14 cellular contexts compared by ENCODE assay signal in genomic region chr7:90856317-90857072, GRCh38.
DNase-seq lines count a peak whose midpoint lies in the region; ATAC-seq and TF ChIP-seq lines count a peak whose summit lies in the region.
"Had no signal": no experiment of that assay in that cellular context is flagged by ENCODE, and none has a peak within 500 bp of the region (broad histone marks: within the 10 kb centered on the region; RNA-seq: fewer than 3 reads in every experiment).

No MANE protein-coding gene starts in this region.

- H3K79me2 ChIP-seq in osteoblast (ENCODE audit: insufficient read depth, low read length), result peaks cover 12% of the 10 kb centered on the region

- H3K4me3 ChIP-seq in osteoblast (ENCODE audit: insufficient read depth, low read length), result no peak overlapping the region
- H3K4me3 ChIP-seq: BLaER1 treated with 17β-estradiol and CSF1 and Interleukin-3, amounts not matched to agents 10 nM and 100 nM; MG63; PC-9; SK-N-MC had no signal

- no peak overlapping the region for H3K27ac ChIP-seq in osteoblast (ENCODE audit: low read depth, low read length)
- H3K27ac ChIP-seq: BLaER1 treated with 17β-estradiol and CSF1 and Interleukin-3, amounts not matched to agents 10 nM and 100 nM; PC-9; SK-N-MC had no signal

- no peaks in the 10 kb centered on the region for H3K36me3 Mint-ChIP-seq in WTC11

- in situ Hi-C loops in G401 (cut with HindIII; ENCODE audit: low sequenced_read_pairs), result no loop called here

- TF ChIP-seq CTCF in WTC11 (IDR thresholded peaks at IDR 0.05), result no peak
- no peak for TF ChIP-seq CTCF in osteoblast (IDR thresholded peaks at IDR 0.05; ENCODE audit: extremely low read depth, low read depth, low read length)

- ATAC-seq in GM18868 (IDR thresholded peaks at IDR 0.05; ENCODE audit: unreplicated experiment) (peak; percentile 53), HG02884 (IDR thresholded peaks at IDR 0.05; ENCODE audit: unreplicated experiment) (peak; percentile 56), WTC11 (no peak), HG02588 (IDR thresholded peaks at IDR 0.05; ENCODE audit: unreplicated experiment) (no peak)

- H4K20me1 ChIP-seq in osteoblast (ENCODE audit: insufficient read depth, low read length), result no peaks in the 10 kb centered on the region

- H3K4me3 Mint-ChIP-seq in WTC11, result no peak overlapping the region

- peaks cover 21% of the 10 kb centered on the region for H3K4me1 Mint-ChIP-seq in WTC11

- H3K4me1 ChIP-seq in osteoblast (ENCODE audit: insufficient read depth, low read length), result no peaks in the 10 kb centered on the region
- H3K4me1 ChIP-seq: BLaER1 treated with 17β-estradiol and CSF1 and Interleukin-3, amounts not matched to agents 10 nM and 100 nM had no signal

- H3K9me3 ChIP-seq in osteoblast (ENCODE audit: low read depth, low read length), result no peaks in the 10 kb centered on the region
- H3K9me3 ChIP-seq: BLaER1 treated with 17β-estradiol and CSF1 and Interleukin-3, amounts not matched to agents 10 nM and 100 nM; MG63 had no signal

- no peaks in the 10 kb centered on the region for H3K9me3 Mint-ChIP-seq in WTC11

- peak overlapping the region; percentile 47; the same call in 1 of the 2 replicates for H3K27ac Mint-ChIP-seq in WTC11

- H3K36me3 ChIP-seq in osteoblast (ENCODE audit: insufficient read depth, low read length), result no peaks in the 10 kb centered on the region
- H3K36me3 ChIP-seq: MG63 had no signal

- H3K27me3 ChIP-seq in osteoblast (ENCODE audit: insufficient read depth, low read length), result no peaks in the 10 kb centered on the region
- H3K27me3 ChIP-seq: BLaER1 treated with 17β-estradiol and CSF1 and Interleukin-3, amounts not matched to agents 10 nM and 100 nM; MG63 had no signal

- H3K4me2 ChIP-seq in osteoblast (ENCODE audit: insufficient read depth, low read length), result no peak overlapping the region
- H3K4me2 ChIP-seq: BLaER1 treated with 17β-estradiol and CSF1 and Interleukin-3, amounts not matched to agents 10 nM and 100 nM; PC-9 had no signal

- no peak overlapping the region for H2AFZ ChIP-seq in osteoblast (ENCODE audit: low read length)
- H2AFZ ChIP-seq: PC-9 had no signal

- POLR2A ChIA-PET in WTC11 (lab: Charles Lee), result no interaction called here

- DNase-seq in WTC11 (ENCODE audit: low spot score) (no peak), osteoblast (ENCODE audit: insufficient read length, low spot score, missing footprints) (peak; percentile 79), NCI-H2171 treated with DMSO at 0.1 percent for 48 hours (lab: John Stamatoyannopoulos, UW) (no peak), G401 (ENCODE audit: low spot score) (no peak)
- DNase-seq: MG63, NCI-H1105, NCI-H187, NCI-H774, PC-9 had no signal

- CTCF ChIA-PET in WTC11 (lab: Charles Lee), result interaction anchor here (1.1 kb wide), 1 partner anchor 276 kb away, joined by 5 read pairs; no protein-coding TSS in a partner anchor

- H3K27me3 Mint-ChIP-seq in WTC11 (ENCODE audit: low read depth), result no peaks in the 10 kb centered on the region

TF ChIP-seq in WTC11, 78 proteins besides CTCF, POLR2A, EP300 and RAD21:
- TF ChIP-seq GTF2I (CRISPR knock-in tag; conservative IDR thresholded peaks at IDR 0.05) (no peak), ZSCAN18 (CRISPR knock-in tag; IDR thresholded peaks at IDR 0.05) (no peak), ARID4B (CRISPR knock-in tag; IDR thresholded peaks at IDR 0.05; ENCODE audit: borderline replicate concordance) (no peak), EMX1 (CRISPR knock-in tag; IDR thresholded peaks at IDR 0.05) (no peak), ATF2 (CRISPR knock-in tag; IDR thresholded peaks at IDR 0.05; ENCODE audit: borderline replicate concordance, low read depth) (no peak), ZNF671 (CRISPR knock-in tag; IDR thresholded peaks at IDR 0.05) (no peak), NFATC4 (CRISPR knock-in tag; IDR thresholded peaks at IDR 0.05) (no peak), NFE2L1 (CRISPR knock-in tag; IDR thresholded peaks at IDR 0.05) (no peak), SMAD3 (CRISPR knock-in tag; IDR thresholded peaks at IDR 0.05; ENCODE audit: borderline replicate concordance) (no peak), JAZF1 (CRISPR knock-in tag; IDR thresholded peaks at IDR 0.05) (no peak)
TF ChIP-seq in WTC11: peak in this region for 0.

Comparison
In these comparisons a context has a peak if more than half of its experiments do, and no peak if none do; other contexts are left out.
1. ATAC-seq: peak in GM18868 (single experiment) and HG02884 (single experiment); none in WTC11 (single experiment) and HG02588 (single experiment).